ENCODE assay signal across 8 cellular contexts in the genomic region with DNA sequence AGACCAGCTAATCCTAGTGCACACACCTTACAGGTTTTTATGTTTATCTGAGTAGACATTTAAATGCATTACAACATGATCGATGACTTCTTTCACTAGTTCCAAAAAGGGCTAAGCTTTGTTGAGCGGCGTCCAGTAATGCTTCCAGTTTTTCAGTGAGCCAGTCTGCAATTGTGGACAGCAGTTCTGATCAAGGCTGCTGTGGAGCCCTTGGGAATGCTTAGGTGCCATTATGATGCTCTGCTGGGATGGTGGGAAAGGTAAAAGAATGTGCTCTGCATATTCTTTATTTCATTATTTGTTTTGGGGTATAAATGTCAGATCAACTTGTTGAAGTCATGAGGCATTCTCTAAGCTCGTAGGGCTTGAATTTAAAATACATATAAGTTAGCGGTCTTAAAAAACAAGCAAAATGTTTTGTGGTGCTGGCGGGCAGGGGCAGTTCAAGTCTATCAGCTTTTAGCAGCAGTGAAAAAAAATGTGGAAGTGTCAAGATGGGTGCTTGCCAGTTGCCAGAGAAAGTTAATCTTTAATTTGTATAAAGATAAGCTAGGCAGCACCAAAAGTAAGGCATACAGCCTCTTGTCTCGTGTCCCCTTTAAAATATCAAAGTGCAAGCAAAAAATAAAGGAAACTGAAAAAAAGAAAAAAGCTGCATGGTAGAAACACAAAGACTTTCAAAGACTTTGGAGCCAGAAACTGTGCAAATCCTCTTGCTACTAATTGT. TPM values are rescaled to one million over a fixed set of nuclear protein-coding genes. Genes with fewer than 3 reads are reported as not detected.
A peak's percentile ranks its signal among the peaks of the same experiment; 100 is the strongest.
DNase-seq lines count a peak whose midpoint lies in the region; ATAC-seq, FAIRE-seq and TF ChIP-seq lines count a peak whose summit lies in the region.

No MANE protein-coding gene starts in this region.

- H3K27me3 ChIP-seq in thoracic aorta (replicated peaks; ENCODE audit: insufficient read depth) (no peaks in the 10 kb centered on the region), testis (no peaks in the 10 kb centered on the region)

- peaks cover 36% of the 10 kb centered on the region for H3K4me1 Mint-ChIP-seq in activated T-cell treated with anti-CD3 and anti-CD28 coated beads, Interleukin-2, amount 50 U/mL, for 72 hours (ENCODE audit: low read depth)
- H3K4me1 Mint-ChIP-seq in activated T-helper 1 cell treated with anti-CD3 and anti-CD28 coated beads, Interleukin-12 subunit alpha, Interleukin-12 subunit beta, Interleukin-2, Interleukin-4 antibody, amounts not matched to agents 30 ng/mL and 10 ng/mL and 1 ng/mL, durations not matched to agents 14 hours and 24 hours and 36 hours (ENCODE audit: low read depth): peaks cover 32% of the 10 kb centered on the region

- H3K9me3 ChIP-seq in thoracic aorta (no peaks in the 10 kb centered on the region), testis (no peaks in the 10 kb centered on the region)

- FAIRE-seq in islet of Langerhans (lab: Jason Lieb, UNC): peak; percentile 21

- peak overlapping the region; percentile 97 for H3K27ac Mint-ChIP-seq in activated T-cell treated with anti-CD3 and anti-CD28 coated beads, Interleukin-2, amount 50 U/mL, for 72 hours
- H3K27ac Mint-ChIP-seq in activated T-helper 1 cell treated with anti-CD3 and anti-CD28 coated beads, Interleukin-12 subunit alpha, Interleukin-12 subunit beta, Interleukin-2, Interleukin-4 antibody, amounts not matched to agents 30 ng/mL and 10 ng/mL and 1 ng/mL, durations not matched to agents 14 hours and 24 hours and 36 hours: peak overlapping the region; percentile 83

- peak overlapping the region; percentile 91 to 100 for H3K4me3 Mint-ChIP-seq in activated T-cell treated with anti-CD3 and anti-CD28 coated beads, Interleukin-2, amount 50 U/mL, for 72 hours
- peak overlapping the region; percentile 89 for H3K4me3 Mint-ChIP-seq in activated T-helper 1 cell treated with anti-CD3 and anti-CD28 coated beads, Interleukin-12 subunit alpha, Interleukin-12 subunit beta, Interleukin-2, Interleukin-4 antibody, amounts not matched to agents 30 ng/mL and 10 ng/mL and 1 ng/mL, durations not matched to agents 14 hours and 24 hours and 36 hours

- no peak for TF ChIP-seq CTCF in thoracic aorta (IDR thresholded peaks at IDR 0.05)
- no peak for TF ChIP-seq CTCF in testis (IDR thresholded peaks at IDR 0.05)

- H3K4me1 ChIP-seq in thoracic aorta (ENCODE audit: control insufficient read depth in 1 of 2, low read depth in 2 of 2) (peaks cover 2 to 16% of the 10 kb centered on the region in 2 donors), testis (peaks cover 8% of the 10 kb centered on the region)

- 46 to 57% methylated on average over 6 to 7 of the region's 7 CpGs for WGBS in testis, 2 donors

- no peak for DNase-seq in activated T-cell treated with anti-CD3 and anti-CD28 coated beads, Interleukin-2, amount 50 U/mL, for 72 hours
- DNase-seq in activated T-cell treated with anti-CD3 and anti-CD28 coated beads, Interleukin-2, amount 50 U/mL, for 1 hour: no peak
- no peak for DNase-seq in activated T-helper 1 cell treated with anti-CD3 and anti-CD28 coated beads, Interleukin-12 subunit alpha, Interleukin-12 subunit beta, Interleukin-2, Interleukin-4 antibody, amounts not matched to agents 30 ng/mL and 10 ng/mL and 1 ng/mL, durations not matched to agents 14 hours and 24 hours and 36 hours (ENCODE audit: low spot score)
- no peak for DNase-seq in thoracic aorta (ENCODE audit: low spot score)
- no peak for DNase-seq in SK-N-DZ (ENCODE audit: low spot score)
- no peak for DNase-seq in testis

- peaks cover 0 to under 1% of the 10 kb centered on the region in 2 donors for H3K9me3 Mint-ChIP-seq in activated T-cell treated with anti-CD3 and anti-CD28 coated beads, Interleukin-2, amount 50 U/mL, for 72 hours
- H3K9me3 Mint-ChIP-seq in activated T-helper 1 cell treated with anti-CD3 and anti-CD28 coated beads, Interleukin-12 subunit alpha, Interleukin-12 subunit beta, Interleukin-2, Interleukin-4 antibody, amounts not matched to agents 30 ng/mL and 10 ng/mL and 1 ng/mL, durations not matched to agents 14 hours and 24 hours and 36 hours: no peaks in the 10 kb centered on the region

- H3K27ac ChIP-seq in thoracic aorta: peak overlapping the region; percentile 89 to 93
- H3K27ac ChIP-seq in testis: peak overlapping the region in 1 of 2 donors; percentile 84

- no peaks in the 10 kb centered on the region for H3K36me3 ChIP-seq in thoracic aorta
- no peaks in the 10 kb centered on the region for H3K36me3 ChIP-seq in testis (ENCODE audit: low read depth, missing control alignments)

- peak overlapping the region; percentile 86 for H3K4me3 ChIP-seq in thoracic aorta
- peak overlapping the region in 1 of 2 donors; percentile 80 for H3K4me3 ChIP-seq in testis

- TF ChIP-seq POLR2A in testis (IDR thresholded peaks at IDR 0.05): no peak

- peaks cover 12 to 27% of the 10 kb centered on the region in 2 donors for H3K36me3 Mint-ChIP-seq in activated T-cell treated with anti-CD3 and anti-CD28 coated beads, Interleukin-2, amount 50 U/mL, for 72 hours (ENCODE audit: insufficient read depth in 2 of 2)
- H3K36me3 Mint-ChIP-seq in activated T-helper 1 cell treated with anti-CD3 and anti-CD28 coated beads, Interleukin-12 subunit alpha, Interleukin-12 subunit beta, Interleukin-2, Interleukin-4 antibody, amounts not matched to agents 30 ng/mL and 10 ng/mL and 1 ng/mL, durations not matched to agents 14 hours and 24 hours and 36 hours (ENCODE audit: low read depth): peaks cover 28% of the 10 kb centered on the region

- intact Hi-C loops in activated T-helper 1 cell treated with anti-CD3 and anti-CD28 coated beads, Interleukin-12 subunit alpha, Interleukin-12 subunit beta, Interleukin-2, Interleukin-4 antibody, amounts not matched to agents 30 ng/mL and 10 ng/mL and 1 ng/mL, durations not matched to agents 14 hours and 24 hours and 36 hours (cut with micrococcal nuclease): loop anchor here (2.0 to 10.0 kb wide), 5 partner anchors 165 to 1062 kb away; no protein-coding TSS in a partner anchor
- intact Hi-C loops in testis (cut with DNase I; ENCODE audit: low total_unique reads): no loop called here

- no peak for ATAC-seq in activated T-cell treated with anti-CD3 and anti-CD28 coated beads, Interleukin-2, amount 50 U/mL, for 72 hours (replicated peaks in 1 of 2)
- ATAC-seq in thoracic aorta (ENCODE audit: insufficient number of reproducible peaks, low FRiP score, low read depth) (no peak), GM21528 (IDR thresholded peaks at IDR 0.05; ENCODE audit: low FRiP score, unreplicated experiment) (no peak)

- no peaks in the 10 kb centered on the region for H3K27me3 Mint-ChIP-seq in activated T-cell treated with anti-CD3 and anti-CD28 coated beads, Interleukin-2, amount 50 U/mL, for 72 hours (ENCODE audit: low read depth)
- H3K27me3 Mint-ChIP-seq in activated T-helper 1 cell treated with anti-CD3 and anti-CD28 coated beads, Interleukin-12 subunit alpha, Interleukin-12 subunit beta, Interleukin-2, Interleukin-4 antibody, amounts not matched to agents 30 ng/mL and 10 ng/mL and 1 ng/mL, durations not matched to agents 14 hours and 24 hours and 36 hours (ENCODE audit: insufficient read depth): no peaks in the 10 kb centered on the region

RNA-seq across cellular contexts. Expression of a gene that starts 5.8 kb away (rescaled TPM):
- total RNA-seq in activated T-cell treated with anti-CD3 and anti-CD28 coated beads, Interleukin-2, amount 50 U/mL, for 72 hours: 100 to 1,000 TPM; 118 to 133 TPM
- total RNA-seq in activated T-helper 1 cell treated with anti-CD3 and anti-CD28 coated beads, Interleukin-12 subunit alpha, Interleukin-12 subunit beta, Interleukin-2, Interleukin-4 antibody, amounts not matched to agents 30 ng/mL and 10 ng/mL and 1 ng/mL, durations not matched to agents 14 hours and 24 hours and 36 hours: 106 and 108 TPM in 2 replicates
- total RNA-seq in thoracic aorta (10 to 100 TPM; 46.3 to 59.2 TPM), testis (100 to 1,000 TPM; 102 to 155 TPM)
- 85.1 and 89.2 TPM in 2 replicates for polyA plus RNA-seq in SK-N-DZ (2014; cell fraction: cytosol; rRNA removed)
- polyA plus RNA-seq in SK-N-DZ (2014; cell fraction: nucleus; rRNA removed): 47.8 and 53.1 TPM in 2 replicates
- 53.4 TPM for polyA plus RNA-seq in testis (ENCODE audit: insufficient read depth, low read depth, low replicate concordance)
